Comparison of ENCODE assay signal across 26 cellular contexts in the genomic region with DNA sequence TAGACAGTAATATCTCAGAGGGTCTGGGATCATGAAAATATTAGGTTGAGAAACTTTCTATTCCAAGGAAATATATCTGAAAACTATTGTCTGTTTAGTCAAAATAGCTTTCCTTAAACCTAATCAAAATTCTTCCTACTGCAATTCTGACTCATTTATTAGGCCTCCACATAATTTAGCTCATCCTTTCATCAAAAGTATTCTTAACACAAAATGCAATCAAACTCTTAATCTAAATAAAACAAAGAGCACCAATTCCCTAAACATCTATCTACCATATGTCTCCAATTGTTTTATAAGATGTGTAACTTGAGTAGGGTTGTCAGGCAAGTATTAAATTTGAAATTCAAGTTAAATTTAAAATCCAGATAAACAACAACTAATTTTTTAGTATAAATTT.
"Had no signal": no experiment of that assay in that cellular context is flagged by ENCODE, and none has a peak within 500 bp of the region (broad histone marks: within the 10 kb centered on the region; RNA-seq: fewer than 3 reads in every experiment).

No MANE protein-coding gene starts in this region.

- H3K4me3 ChIP-seq: adrenal gland, coronary artery, dorsolateral prefrontal cortex, right lobe of liver, skin epidermis, thyroid gland, upper lobe of left lung, vagina had no signal

- H3K36me3 ChIP-seq: adrenal gland, brain microvascular endothelial cell, neutrophil, right lobe of liver, thyroid gland, upper lobe of left lung, vagina had no signal

- FAIRE-seq: kidney had no signal

- DNase-seq: activated CD4-positive, alpha-beta T cell treated with anti-CD3 and anti-CD28 coated beads for 48 hours; activated CD4-positive, alpha-beta T cell treated with anti-CD3 and anti-CD28 coated beads, Interleukin-2, amount 50 U/mL, for 48 hours; activated CD8-positive, alpha-beta memory T cell treated with anti-CD3 and anti-CD28 coated beads for 24 hours; activated effector memory CD4-positive, alpha-beta T cell treated with Interleukin-2 at 50 U/mL for 16 hours; activated naive CD4-positive, alpha-beta T cell treated with Interleukin-2 at 50 U/mL for 16 hours; adrenal gland; aorta; dorsolateral prefrontal cortex; effector memory CD4-positive, alpha-beta T cell; head of caudate nucleus; hippocampal formation; kidney; left colon; naive B cell; nephron progenitor cell; right lobe of liver; stimulated activated CD4-positive, alpha-beta T cell treated with anti-CD3 and anti-CD28 coated beads, Interleukin-4, amount 100 ng/mL, for 24 hours; stimulated activated naive CD8-positive, alpha-beta T cell treated with anti-CD3 and anti-CD28 coated beads, Interleukin-15, amount 100 ng/mL, for 72 hours; thyroid gland; upper lobe of left lung had no signal

- H3K27me3 ChIP-seq: adrenal gland, brain microvascular endothelial cell, dorsolateral prefrontal cortex, neutrophil, right lobe of liver, thyroid gland, upper lobe of left lung, vagina had no signal

- ATAC-seq: left colon; stimulated activated effector memory CD8-positive, alpha-beta T cell treated with anti-CD3 and anti-CD28 coated beads, Interleukin-12 subunit alpha, Interleukin-12 subunit beta, amount 100 ng/mL, for 72 hours; stimulated activated naive CD8-positive, alpha-beta T cell treated with anti-CD3 and anti-CD28 coated beads, Interleukin-15, amount 100 ng/mL, for 72 hours had no signal

- H3K27ac ChIP-seq: adrenal gland, brain microvascular endothelial cell, coronary artery, dorsolateral prefrontal cortex, neutrophil, right lobe of liver, thyroid gland, upper lobe of left lung, vagina had no signal
